In the genomic region with DNA sequence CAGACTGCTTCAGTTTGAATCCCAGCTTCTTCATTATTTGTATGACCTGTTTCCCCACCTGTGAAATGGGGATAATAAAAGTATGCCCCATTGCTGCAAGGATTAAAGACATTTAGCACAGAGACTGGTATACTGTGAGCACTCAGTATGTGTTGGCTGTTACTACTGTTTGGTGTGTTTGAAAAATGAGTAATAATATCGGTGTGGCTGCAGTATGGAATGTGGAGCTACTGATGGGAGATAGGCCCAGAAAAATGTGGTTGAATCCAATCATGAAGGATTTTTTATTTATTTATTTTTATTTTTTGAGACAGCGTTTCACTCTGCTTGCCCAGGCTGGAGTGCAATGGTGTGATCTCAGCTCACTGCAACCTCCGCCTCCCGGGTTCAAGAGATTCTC, we compare ENCODE assay signal across 17 cellular contexts. TPM values are rescaled to one million over a fixed set of nuclear protein-coding genes. Genes with fewer than 3 reads are reported as not detected.
A peak's percentile ranks its signal among the peaks of the same experiment; 100 is the strongest.
DNase-seq lines count a peak whose midpoint lies in the region; TF ChIP-seq lines count a peak whose summit lies in the region.
"Had no signal": no experiment of that assay in that cellular context is flagged by ENCODE, and none has a peak within 500 bp of the region (broad histone marks: within the 10 kb centered on the region; RNA-seq: fewer than 3 reads in every experiment).

No MANE protein-coding gene starts in this region.

- H3K36me3 Mint-ChIP-seq in HFFc6 (ENCODE audit: low read depth): no peaks in the 10 kb centered on the region
- H3K36me3 Mint-ChIP-seq: CD8-positive, alpha-beta T cell had no signal

- peaks cover 28% of the 10 kb centered on the region for H3K4me1 ChIP-seq in osteoblast (ENCODE audit: insufficient read depth, low read length)
- H3K4me1 ChIP-seq: Caco-2 had no signal

- no peaks in the 10 kb centered on the region for H3K79me2 ChIP-seq in osteoblast (ENCODE audit: insufficient read depth, low read length)

- no peak overlapping the region for H3K27ac ChIP-seq in osteoblast (ENCODE audit: low read depth, low read length)
- H3K27ac ChIP-seq: HL-60 had no signal

- TF ChIP-seq CTCF in AG10803 (conservative IDR thresholded peaks at IDR 0.05; ENCODE audit: low read length): no peak
- TF ChIP-seq CTCF in HFFc6 (IDR thresholded peaks at IDR 0.05): no peak
- no peak for TF ChIP-seq CTCF in osteoblast (IDR thresholded peaks at IDR 0.05; ENCODE audit: extremely low read depth, low read depth, low read length)

- H2AFZ ChIP-seq in osteoblast (ENCODE audit: low read length): no peak overlapping the region

- no peak overlapping the region for H3K27ac Mint-ChIP-seq in HFFc6
- H3K27ac Mint-ChIP-seq: CD14-positive monocyte; CD8-positive, alpha-beta T cell had no signal

- no peaks in the 10 kb centered on the region for H3K9me3 Mint-ChIP-seq in HFFc6
- H3K9me3 Mint-ChIP-seq: CD8-positive, alpha-beta T cell had no signal

- DNase-seq in AG10803 (ENCODE audit: low read depth) (peak; percentile 42), HFFc6 (peak; percentile 34), fibroblast of peridontal ligament (ENCODE audit: extremely low read depth) (peak; percentile 48), osteoblast (ENCODE audit: insufficient read length, low spot score, missing footprints) (peak; percentile 92), RKO (ENCODE audit: low spot score) (no peak), NOMO-1 treated with dmso at 0.1 percent for 144 hours (lab: John Stamatoyannopoulos, UW; ENCODE audit: unreplicated experiment) (no peak), NCI-H2029 (lab: John Stamatoyannopoulos, UW) (no peak)
- DNase-seq: 8988T; Caco-2; CD8-positive, alpha-beta T cell; DND-41; GF-D8; HCEC 1CT had no signal

- no peaks in the 10 kb centered on the region for H3K36me3 ChIP-seq in osteoblast (ENCODE audit: insufficient read depth, low read length)

- no peaks in the 10 kb centered on the region for H3K27me3 ChIP-seq in osteoblast (ENCODE audit: insufficient read depth, low read length)

- H3K4me2 ChIP-seq in osteoblast (ENCODE audit: insufficient read depth, low read length): no peak overlapping the region

- H3K4me1 Mint-ChIP-seq in HFFc6 (ENCODE audit: low read depth): peaks cover 37% of the 10 kb centered on the region
- H3K4me1 Mint-ChIP-seq: CD14-positive monocyte had no signal

- H3K27me3 Mint-ChIP-seq in HFFc6 (ENCODE audit: insufficient read depth): peaks cover 10% of the 10 kb centered on the region

- H3K4me3 Mint-ChIP-seq in HFFc6: no peak overlapping the region
- H3K4me3 Mint-ChIP-seq: CD14-positive monocyte; CD8-positive, alpha-beta T cell had no signal

- H3K4me3 ChIP-seq in AG10803 (ENCODE audit: low read length): no peak overlapping the region
- H3K4me3 ChIP-seq in osteoblast (ENCODE audit: insufficient read depth, low read length): no peak overlapping the region
- H3K4me3 ChIP-seq: K562 had no signal

- H4K20me1 ChIP-seq in osteoblast (ENCODE audit: insufficient read depth, low read length): no peaks in the 10 kb centered on the region

- H3K9me3 ChIP-seq in osteoblast (ENCODE audit: low read depth, low read length): no peaks in the 10 kb centered on the region
- H3K9me3 ChIP-seq: Caco-2 had no signal

RNA-seq across cellular contexts. Expression of a gene that starts 9.1 kb away (rescaled TPM):
- not detected for total RNA-seq in HFFc6 (2021; fragmentation: NEBNext Ultra II Directional; extraction: Animal tissue kit (Norgen Biotek cat#: 25700))
- 0.36 TPM in 1 of 2 replicates, not detected in the other for total RNA-seq in osteoblast
- total RNA-seq: H4, K562 had no signal

RNA-seq across cellular contexts. Expression of a gene that starts 16.8 kb away (rescaled TPM):
- not detected for total RNA-seq in HFFc6 (2021; fragmentation: NEBNext Ultra II Directional; extraction: Animal tissue kit (Norgen Biotek cat#: 25700))
- total RNA-seq in osteoblast: not detected in 2 replicates
- total RNA-seq: Caco-2, H4 had no signal

RNA-seq across cellular contexts. Expression of a gene that starts 24.4 kb away (rescaled TPM):
- 100 to 1,000 TPM in 3 of 6 experiments, 10 to 100 TPM in 3; 97.0 to 105 (median 99.8) TPM for total RNA-seq in HFFc6 (2021; fragmentation: NEBNext Ultra II Directional; extraction: Animal tissue kit (Norgen Biotek cat#: 25700))
- total RNA-seq in osteoblast: 55.0 and 56.9 TPM in 2 replicates

RNA-seq across cellular contexts. Expression of a gene that starts 24.5 kb away (rescaled TPM):
- total RNA-seq in HFFc6 (2021; fragmentation: NEBNext Ultra II Directional; extraction: Animal tissue kit (Norgen Biotek cat#: 25700)): 10 to 100 TPM; 15.9 to 19.4 (median 18.4) TPM
- 26.8 and 28.3 TPM in 2 replicates for total RNA-seq in osteoblast

RNA-seq across cellular contexts. Expression of a gene that starts 37.9 kb away (rescaled TPM):
- 10 to 100 TPM; 51.8 to 64.2 (median 54.5) TPM for total RNA-seq in HFFc6 (2021; fragmentation: NEBNext Ultra II Directional; extraction: Animal tissue kit (Norgen Biotek cat#: 25700))
- total RNA-seq in osteoblast: 67.5 and 80.7 TPM in 2 replicates

Comparison
In these comparisons a context has a peak if more than half of its experiments do, and no peak if none do; other contexts are left out.
1. DNase-seq: peak in AG10803 (single experiment), HFFc6 (single experiment), fibroblast of peridontal ligament (single experiment) and osteoblast (single experiment); none in RKO (single experiment), NOMO-1 treated with dmso at 0.1 percent for 144 hours (single experiment) and NCI-H2029 (single experiment).